26 cellular contexts compared by ENCODE assay signal in the genomic region with DNA sequence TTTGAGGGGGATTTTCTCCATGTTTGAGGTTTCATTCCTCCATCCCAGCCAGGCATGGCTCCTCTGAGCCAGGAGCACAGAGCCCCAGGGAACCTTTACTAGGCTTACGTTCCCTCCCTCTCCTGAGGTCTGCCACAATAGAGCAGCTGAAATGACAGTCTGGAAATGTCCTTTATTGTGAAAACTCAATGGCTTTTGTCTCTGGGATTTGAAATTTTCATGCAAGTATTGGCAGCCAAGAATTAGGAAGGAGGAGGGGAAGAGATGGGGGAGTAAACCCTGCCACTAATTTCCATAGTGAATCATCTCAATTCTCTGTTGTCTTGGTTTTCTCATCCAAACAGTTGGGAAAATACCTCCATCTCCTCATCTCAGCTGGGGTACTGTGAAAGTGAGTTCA. TPM values are rescaled to one million over a fixed set of nuclear protein-coding genes. Genes with fewer than 3 reads are reported as not detected.
DNase-seq lines count a peak whose midpoint lies in the region; ATAC-seq, FAIRE-seq and TF ChIP-seq lines count a peak whose summit lies in the region.
"Had no signal": no experiment of that assay in that cellular context is flagged by ENCODE, and none has a peak within 500 bp of the region (broad histone marks: within the 10 kb centered on the region; RNA-seq: fewer than 3 reads in every experiment).

No MANE protein-coding gene starts in this region.

- H3K9me3 ChIP-seq in astrocyte (ENCODE audit: insufficient read depth, low read depth, low read length), result no peaks in the 10 kb centered on the region
- H3K9me3 ChIP-seq: BLaER1 treated with 17β-estradiol and CSF1 and Interleukin-3, amounts not matched to agents 10 nM and 100 nM; lower lobe of right lung; prostate gland; SK-N-SH; upper lobe of left lung had no signal

- no peak for ATAC-seq in HG03280 (IDR thresholded peaks at IDR 0.05; ENCODE audit: unreplicated experiment)
- ATAC-seq: lower lobe of right lung; naive thymus-derived CD4-positive, alpha-beta T cell; Panc1 had no signal

- peaks cover 16% of the 10 kb centered on the region for H3K27me3 ChIP-seq in astrocyte (ENCODE audit: insufficient read depth, low read length)
- H3K27me3 ChIP-seq: upper lobe of left lung had no signal

- peak; percentile 53 to 70 for DNase-seq in NCI-H2081 (lab: John Stamatoyannopoulos, UW)
- DNase-seq in NCI-H2081 treated with DMSO at 0.1 percent for 48 hours (lab: John Stamatoyannopoulos, UW), result no peak
- no peak for DNase-seq in astrocyte (ENCODE audit: low read depth)
- DNase-seq in kidney tubule cell (ENCODE audit: low spot score), result peak; percentile 66
- no peak for DNase-seq in activated gamma-delta T cell treated with Interleukin-2 at 50 U/mL for 16 hours
- no peak for DNase-seq in iPS-NIHi11 (ENCODE audit: low spot score)
- DNase-seq: activated CD4-positive, alpha-beta T cell treated with anti-CD3 and anti-CD28 coated beads for 4 hours; activated gamma-delta T cell; Kasumi-1; lower lobe of right lung; naive thymus-derived CD4-positive, alpha-beta T cell; NCI-H1436; NCI-H748 treated with DMSO at 0.1 percent for 48 hours; SK-N-SH; stimulated activated CD4-positive, alpha-beta T cell treated with anti-CD3 and anti-CD28 coated beads, Interleukin-12 subunit alpha, Interleukin-12 subunit beta, amount 100 ng/mL, for 4 hours; stimulated activated naive CD4-positive, alpha-beta T cell; T1000; upper lobe of left lung had no signal

- H3K27ac ChIP-seq in astrocyte (ENCODE audit: low read depth, low read length) (no peak overlapping the region), temporal lobe (ENCODE audit: low read depth, low read length) (peak overlapping the region; percentile 67)
- H3K27ac ChIP-seq: BLaER1 treated with 17β-estradiol and CSF1 and Interleukin-3, amounts not matched to agents 10 nM and 100 nM; lower lobe of right lung; prostate gland; upper lobe of left lung had no signal

- H4K20me1 ChIP-seq in astrocyte (ENCODE audit: insufficient read depth, low read length), result peaks cover 15% of the 10 kb centered on the region

- no peaks in the 10 kb centered on the region for H3K27me3 Mint-ChIP-seq in astrocyte (ENCODE audit: low read depth, unreplicated experiment)

- H3K4me1 Mint-ChIP-seq in astrocyte (ENCODE audit: low read depth, unreplicated experiment), result peaks cover 29% of the 10 kb centered on the region

- H3K9ac ChIP-seq in astrocyte (ENCODE audit: low read length), result no peak overlapping the region
- H3K9ac ChIP-seq: BLaER1 treated with 17β-estradiol and CSF1 and Interleukin-3, amounts not matched to agents 10 nM and 100 nM; SK-N-SH had no signal

- TF ChIP-seq CTCF in astrocyte (IDR thresholded peaks at IDR 0.05; ENCODE audit: insufficient read depth, low read depth, low read length), result no peak

- no peak overlapping the region for H3K4me3 ChIP-seq in astrocyte (ENCODE audit: insufficient read depth, low read depth, low read length)
- H3K4me3 ChIP-seq: BLaER1 treated with 17β-estradiol and CSF1 and Interleukin-3, amounts not matched to agents 10 nM and 100 nM; lower lobe of right lung; prostate gland; upper lobe of left lung had no signal

- peak overlapping the region; percentile 26 for H3K27ac Mint-ChIP-seq in astrocyte (ENCODE audit: unreplicated experiment)
- H3K27ac Mint-ChIP-seq: naive thymus-derived CD4-positive, alpha-beta T cell had no signal

- FAIRE-seq in astrocyte (lab: Jason Lieb, UNC), result no peak
- FAIRE-seq: colon, endothelial cell of umbilical vein, H54 had no signal

- no peaks in the 10 kb centered on the region for H3K36me3 ChIP-seq in astrocyte (ENCODE audit: insufficient read depth, low read length)
- H3K36me3 ChIP-seq: BLaER1 treated with 17β-estradiol and CSF1 and Interleukin-3, amounts not matched to agents 10 nM and 100 nM; lower lobe of right lung; prostate gland; upper lobe of left lung had no signal

- peaks cover 1% of the 10 kb centered on the region for H3K36me3 Mint-ChIP-seq in astrocyte (ENCODE audit: low read depth, unreplicated experiment)

- no peak overlapping the region for H2AFZ ChIP-seq in astrocyte (ENCODE audit: low read depth, low read length)

- peaks cover 22% of the 10 kb centered on the region for H3K4me1 ChIP-seq in astrocyte (ENCODE audit: insufficient read depth, low read length)

- H3K9me3 Mint-ChIP-seq in astrocyte (ENCODE audit: unreplicated experiment), result no peaks in the 10 kb centered on the region

- H3K4me2 ChIP-seq in astrocyte (ENCODE audit: low read length), result no peak overlapping the region
- H3K4me2 ChIP-seq: SK-N-SH had no signal

- no peak overlapping the region for H3K4me3 Mint-ChIP-seq in astrocyte (ENCODE audit: unreplicated experiment)
- H3K4me3 Mint-ChIP-seq: naive thymus-derived CD4-positive, alpha-beta T cell had no signal

- peaks cover 28% of the 10 kb centered on the region for H3K79me2 ChIP-seq in astrocyte (ENCODE audit: insufficient read depth, low read length)

RNA-seq across cellular contexts. Expression of gene PLEKHG3, which starts 2.6 kb away (rescaled TPM):
- total RNA-seq in astrocyte, result 84.1 and 98.6 TPM in 2 replicates
- 7.1 TPM for total RNA-seq in temporal lobe

Comparison
In these comparisons a context has a peak if more than half of its experiments do, and no peak if none do; other contexts are left out.
1. DNase-seq: peak in NCI-H2081 (2 of 2) and kidney tubule cell (single experiment); none in NCI-H2081 treated with DMSO at 0.1 percent for 48 hours (single experiment), astrocyte (single experiment), activated gamma-delta T cell treated with Interleukin-2 at 50 U/mL for 16 hours (single experiment) and iPS-NIHi11 (single experiment).
2. RNA of gene PLEKHG3, which starts 2.6 kb away (total RNA-seq): 84.1 to 98.6 TPM in astrocyte; 7.1 TPM in temporal lobe (single experiment); every median in the first group is over 10 times any median in the second.